Comparison of ENCODE assay signal across 1 cellular context in the genomic region with DNA sequence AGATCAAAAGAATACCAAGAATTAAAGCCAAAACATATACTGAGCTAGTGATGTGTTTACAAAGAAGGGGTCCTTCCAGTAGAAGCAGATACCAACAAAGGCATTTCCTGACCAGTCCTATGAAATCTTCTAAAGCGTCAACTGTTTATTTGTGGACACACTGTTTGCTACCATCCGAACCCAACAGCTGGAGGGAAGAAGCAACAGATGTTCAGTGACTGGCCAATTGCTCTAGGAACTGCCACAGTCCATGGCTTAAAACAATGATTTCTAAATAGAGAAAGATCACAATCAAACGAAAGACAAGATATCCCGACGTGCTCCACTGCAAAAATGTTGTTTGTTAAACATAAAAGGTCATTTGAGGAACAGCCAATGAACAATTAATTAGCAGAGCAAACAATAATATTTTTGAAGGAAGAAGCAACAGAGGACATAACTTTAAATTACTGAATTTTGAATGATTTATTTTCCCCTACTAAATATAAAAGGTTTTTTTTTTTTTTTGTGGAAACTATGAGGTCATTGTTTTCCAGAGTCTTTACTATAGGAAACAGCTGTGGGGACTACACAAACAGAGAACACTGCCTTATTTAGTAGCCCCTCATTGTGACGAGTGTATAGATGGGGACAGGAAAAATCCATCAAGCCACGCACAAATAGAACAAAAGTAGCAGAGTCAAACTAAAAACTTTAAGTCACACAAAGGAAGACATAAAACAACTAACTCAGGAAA.
A peak's percentile ranks its signal among the peaks of the same experiment; 100 is the strongest.
TF ChIP-seq lines count a peak whose summit lies in the region.

No MANE protein-coding gene starts in this region.

TF ChIP-seq in HEK293, 187 proteins besides CTCF, POLR2A, EP300 and RAD21 (continues in another document):
- peak; percentile 26; the same call in 1 of the 2 replicates for TF ChIP-seq ZBTB21 (tag by site-specific recombination; IDR thresholded peaks at IDR 0.05)
- no peak for TF ChIP-seq ZNF585B (tag by site-specific recombination; IDR thresholded peaks at IDR 0.05)
- no peak for TF ChIP-seq KLF16 (tag by site-specific recombination; IDR thresholded peaks at IDR 0.05)
- TF ChIP-seq, protein P1, sequence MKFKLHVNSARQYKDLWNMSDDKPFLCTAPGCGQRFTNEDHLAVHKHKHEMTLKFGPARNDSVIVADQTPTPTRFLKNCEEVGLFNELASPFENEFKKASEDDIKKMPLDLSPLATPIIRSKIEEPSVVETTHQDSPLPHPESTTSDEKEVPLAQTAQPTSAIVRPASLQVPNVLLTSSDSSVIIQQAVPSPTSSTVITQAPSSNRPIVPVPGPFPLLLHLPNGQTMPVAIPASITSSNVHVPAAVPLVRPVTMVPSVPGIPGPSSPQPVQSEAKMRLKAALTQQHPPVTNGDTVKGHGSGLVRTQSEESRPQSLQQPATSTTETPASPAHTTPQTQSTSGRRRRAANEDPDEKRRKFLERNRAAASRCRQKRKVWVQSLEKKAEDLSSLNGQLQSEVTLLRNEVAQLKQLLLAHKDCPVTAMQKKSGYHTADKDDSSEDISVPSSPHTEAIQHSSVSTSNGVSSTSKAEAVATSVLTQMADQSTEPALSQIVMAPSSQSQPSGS (tag by site-specific recombination; IDR thresholded peaks at IDR 0.05; ENCODE audit: low read depth): peak; percentile 92
- no peak for TF ChIP-seq ZNF776 (tag by site-specific recombination; IDR thresholded peaks at IDR 0.05; ENCODE audit: borderline replicate concordance)
- TF ChIP-seq, protein P2, sequence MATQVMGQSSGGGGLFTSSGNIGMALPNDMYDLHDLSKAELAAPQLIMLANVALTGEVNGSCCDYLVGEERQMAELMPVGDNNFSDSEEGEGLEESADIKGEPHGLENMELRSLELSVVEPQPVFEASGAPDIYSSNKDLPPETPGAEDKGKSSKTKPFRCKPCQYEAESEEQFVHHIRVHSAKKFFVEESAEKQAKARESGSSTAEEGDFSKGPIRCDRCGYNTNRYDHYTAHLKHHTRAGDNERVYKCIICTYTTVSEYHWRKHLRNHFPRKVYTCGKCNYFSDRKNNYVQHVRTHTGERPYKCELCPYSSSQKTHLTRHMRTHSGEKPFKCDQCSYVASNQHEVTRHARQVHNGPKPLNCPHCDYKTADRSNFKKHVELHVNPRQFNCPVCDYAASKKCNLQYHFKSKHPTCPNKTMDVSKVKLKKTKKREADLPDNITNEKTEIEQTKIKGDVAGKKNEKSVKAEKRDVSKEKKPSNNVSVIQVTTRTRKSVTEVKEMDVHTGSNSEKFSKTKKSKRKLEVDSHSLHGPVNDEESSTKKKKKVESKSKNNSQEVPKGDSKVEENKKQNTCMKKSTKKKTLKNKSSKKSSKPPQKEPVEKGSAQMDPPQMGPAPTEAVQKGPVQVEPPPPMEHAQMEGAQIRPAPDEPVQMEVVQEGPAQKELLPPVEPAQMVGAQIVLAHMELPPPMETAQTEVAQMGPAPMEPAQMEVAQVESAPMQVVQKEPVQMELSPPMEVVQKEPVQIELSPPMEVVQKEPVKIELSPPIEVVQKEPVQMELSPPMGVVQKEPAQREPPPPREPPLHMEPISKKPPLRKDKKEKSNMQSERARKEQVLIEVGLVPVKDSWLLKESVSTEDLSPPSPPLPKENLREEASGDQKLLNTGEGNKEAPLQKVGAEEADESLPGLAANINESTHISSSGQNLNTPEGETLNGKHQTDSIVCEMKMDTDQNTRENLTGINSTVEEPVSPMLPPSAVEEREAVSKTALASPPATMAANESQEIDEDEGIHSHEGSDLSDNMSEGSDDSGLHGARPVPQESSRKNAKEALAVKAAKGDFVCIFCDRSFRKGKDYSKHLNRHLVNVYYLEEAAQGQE (tag by site-specific recombination; IDR thresholded peaks at IDR 0.05): no peak
- TF ChIP-seq, protein P3, sequence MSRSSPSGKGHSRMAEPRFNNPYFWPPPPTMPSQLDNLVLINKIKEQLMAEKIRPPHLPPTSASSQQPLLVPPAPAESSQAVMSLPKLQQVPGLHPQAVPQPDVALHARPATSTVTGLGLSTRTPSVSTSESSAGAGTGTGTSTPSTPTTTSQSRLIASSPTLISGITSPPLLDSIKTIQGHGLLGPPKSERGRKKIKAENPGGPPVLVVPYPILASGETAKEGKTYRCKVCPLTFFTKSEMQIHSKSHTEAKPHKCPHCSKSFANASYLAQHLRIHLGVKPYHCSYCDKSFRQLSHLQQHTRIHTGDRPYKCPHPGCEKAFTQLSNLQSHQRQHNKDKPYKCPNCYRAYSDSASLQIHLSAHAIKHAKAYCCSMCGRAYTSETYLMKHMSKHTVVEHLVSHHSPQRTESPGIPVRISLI (tag by site-specific recombination; IDR thresholded peaks at IDR 0.05): peak; percentile 73
- no peak for TF ChIP-seq ZNF664 (tag by site-specific recombination; IDR thresholded peaks at IDR 0.05)
- 0 out of 2 replicates have a peak, but pooled peaks have one; percentile 17 for TF ChIP-seq ZEB2 (tag by site-specific recombination; IDR thresholded peaks at IDR 0.05)
- TF ChIP-seq ZNF629 (tag by site-specific recombination; IDR thresholded peaks at IDR 0.05): peak; percentile 68
- TF ChIP-seq ZNF2 (tag by site-specific recombination; IDR thresholded peaks at IDR 0.05): no peak
- TF ChIP-seq ZNF473 (tag by site-specific recombination; IDR thresholded peaks at IDR 0.05): no peak
- TF ChIP-seq, protein P4, sequence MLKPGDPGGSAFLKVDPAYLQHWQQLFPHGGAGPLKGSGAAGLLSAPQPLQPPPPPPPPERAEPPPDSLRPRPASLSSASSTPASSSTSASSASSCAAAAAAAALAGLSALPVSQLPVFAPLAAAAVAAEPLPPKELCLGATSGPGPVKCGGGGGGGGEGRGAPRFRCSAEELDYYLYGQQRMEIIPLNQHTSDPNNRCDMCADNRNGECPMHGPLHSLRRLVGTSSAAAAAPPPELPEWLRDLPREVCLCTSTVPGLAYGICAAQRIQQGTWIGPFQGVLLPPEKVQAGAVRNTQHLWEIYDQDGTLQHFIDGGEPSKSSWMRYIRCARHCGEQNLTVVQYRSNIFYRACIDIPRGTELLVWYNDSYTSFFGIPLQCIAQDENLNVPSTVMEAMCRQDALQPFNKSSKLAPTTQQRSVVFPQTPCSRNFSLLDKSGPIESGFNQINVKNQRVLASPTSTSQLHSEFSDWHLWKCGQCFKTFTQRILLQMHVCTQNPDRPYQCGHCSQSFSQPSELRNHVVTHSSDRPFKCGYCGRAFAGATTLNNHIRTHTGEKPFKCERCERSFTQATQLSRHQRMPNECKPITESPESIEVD (tag by site-specific recombination; IDR thresholded peaks at IDR 0.05): peak; percentile 73
- no peak for TF ChIP-seq SP3 (tag by site-specific recombination; IDR thresholded peaks at IDR 0.05)
- TF ChIP-seq ZNF175 (tag by site-specific recombination; IDR thresholded peaks at IDR 0.05): no peak
- TF ChIP-seq ZNF121 (tag by site-specific recombination; IDR thresholded peaks at IDR 0.05): no peak
- no peak for TF ChIP-seq ZSCAN16 (tag by site-specific recombination; IDR thresholded peaks at IDR 0.05)
- no peak for TF ChIP-seq ZNF354C (tag by site-specific recombination; IDR thresholded peaks at IDR 0.05; ENCODE audit: borderline replicate concordance, low read depth)
- TF ChIP-seq GLI4 (tag by site-specific recombination; IDR thresholded peaks at IDR 0.05): no peak
- peak; percentile 28; the same call in 1 of the 2 replicates for TF ChIP-seq ZNF24 (tag by site-specific recombination; IDR thresholded peaks at IDR 0.05)
- TF ChIP-seq ZNF366 (tag by site-specific recombination; conservative IDR thresholded peaks at IDR 0.05): no peak
- TF ChIP-seq ZNF529 (tag by site-specific recombination; IDR thresholded peaks at IDR 0.05; ENCODE audit: insufficient replicate concordance): no peak
- TF ChIP-seq, protein P5, sequence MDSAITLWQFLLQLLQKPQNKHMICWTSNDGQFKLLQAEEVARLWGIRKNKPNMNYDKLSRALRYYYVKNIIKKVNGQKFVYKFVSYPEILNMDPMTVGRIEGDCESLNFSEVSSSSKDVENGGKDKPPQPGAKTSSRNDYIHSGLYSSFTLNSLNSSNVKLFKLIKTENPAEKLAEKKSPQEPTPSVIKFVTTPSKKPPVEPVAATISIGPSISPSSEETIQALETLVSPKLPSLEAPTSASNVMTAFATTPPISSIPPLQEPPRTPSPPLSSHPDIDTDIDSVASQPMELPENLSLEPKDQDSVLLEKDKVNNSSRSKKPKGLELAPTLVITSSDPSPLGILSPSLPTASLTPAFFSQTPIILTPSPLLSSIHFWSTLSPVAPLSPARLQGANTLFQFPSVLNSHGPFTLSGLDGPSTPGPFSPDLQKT (IDR thresholded peaks at IDR 0.05; ENCODE audit: borderline replicate concordance, low read depth, low read length): no peak
- TF ChIP-seq, protein P6, sequence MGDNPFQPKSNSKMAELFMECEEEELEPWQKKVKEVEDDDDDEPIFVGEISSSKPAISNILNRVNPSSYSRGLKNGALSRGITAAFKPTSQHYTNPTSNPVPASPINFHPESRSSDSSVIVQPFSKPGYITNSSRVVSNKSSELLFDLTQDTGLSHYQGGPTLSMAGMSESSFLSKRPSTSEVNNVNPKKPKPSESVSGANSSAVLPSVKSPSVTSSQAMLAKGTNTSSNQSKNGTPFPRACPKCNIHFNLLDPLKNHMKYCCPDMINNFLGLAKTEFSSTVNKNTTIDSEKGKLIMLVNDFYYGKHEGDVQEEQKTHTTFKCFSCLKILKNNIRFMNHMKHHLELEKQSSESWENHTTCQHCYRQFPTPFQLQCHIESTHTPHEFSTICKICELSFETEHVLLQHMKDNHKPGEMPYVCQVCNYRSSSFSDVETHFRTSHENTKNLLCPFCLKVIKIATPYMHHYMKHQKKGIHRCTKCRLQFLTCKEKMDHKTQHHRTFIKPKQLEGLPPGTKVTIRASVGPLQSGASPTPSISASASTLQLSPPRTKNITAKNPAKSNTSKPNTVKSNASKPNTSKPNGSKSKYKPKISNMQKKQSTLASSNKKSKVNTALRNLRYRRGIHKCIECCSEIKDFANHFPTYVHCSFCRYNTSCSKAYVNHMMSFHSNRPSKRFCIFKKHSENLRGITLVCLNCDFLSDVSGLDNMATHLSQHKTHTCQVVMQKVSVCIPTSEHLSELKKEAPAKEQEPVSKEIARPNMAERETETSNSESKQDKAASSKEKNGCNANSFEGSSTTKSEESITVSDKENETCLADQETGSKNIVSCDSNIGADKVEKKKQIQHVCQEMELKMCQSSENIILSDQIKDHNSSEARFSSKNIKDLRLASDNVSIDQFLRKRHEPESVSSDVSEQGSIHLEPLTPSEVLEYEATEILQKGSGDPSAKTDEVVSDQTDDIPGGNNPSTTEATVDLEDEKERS (tag by site-specific recombination; IDR thresholded peaks at IDR 0.05): no peak
- no peak for TF ChIP-seq ZSCAN30 (tag by site-specific recombination; IDR thresholded peaks at IDR 0.05)
- TF ChIP-seq, protein P7, sequence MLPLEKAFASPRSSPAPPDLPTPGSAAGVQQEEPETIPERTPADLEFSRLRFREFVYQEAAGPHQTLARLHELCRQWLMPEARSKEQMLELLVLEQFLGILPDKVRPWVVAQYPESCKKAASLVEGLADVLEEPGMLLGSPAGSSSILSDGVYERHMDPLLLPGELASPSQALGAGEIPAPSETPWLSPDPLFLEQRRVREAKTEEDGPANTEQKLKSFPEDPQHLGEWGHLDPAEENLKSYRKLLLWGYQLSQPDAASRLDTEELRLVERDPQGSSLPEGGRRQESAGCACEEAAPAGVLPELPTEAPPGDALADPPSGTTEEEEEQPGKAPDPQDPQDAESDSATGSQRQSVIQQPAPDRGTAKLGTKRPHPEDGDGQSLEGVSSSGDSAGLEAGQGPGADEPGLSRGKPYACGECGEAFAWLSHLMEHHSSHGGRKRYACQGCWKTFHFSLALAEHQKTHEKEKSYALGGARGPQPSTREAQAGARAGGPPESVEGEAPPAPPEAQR (tag by site-specific recombination; IDR thresholded peaks at IDR 0.05): no peak
- TF ChIP-seq SCRT2 (tag by site-specific recombination; IDR thresholded peaks at IDR 0.05): peak; percentile 68
- no peak for TF ChIP-seq ZNF19 (tag by site-specific recombination; IDR thresholded peaks at IDR 0.05; ENCODE audit: low read depth)
- no peak for TF ChIP-seq ZNF184 (tag by site-specific recombination; IDR thresholded peaks at IDR 0.05)
- no peak for TF ChIP-seq ZNF701 (tag by site-specific recombination; IDR thresholded peaks at IDR 0.05)
- no peak for TF ChIP-seq TRIM28 (IDR thresholded peaks at IDR 0.05; ENCODE audit: borderline replicate concordance, low read length)
- TF ChIP-seq ZNF677 (tag by site-specific recombination; IDR thresholded peaks at IDR 0.05): no peak
- no peak for TF ChIP-seq BCL11B (tag by site-specific recombination; IDR thresholded peaks at IDR 0.05; ENCODE audit: low read depth)
- TF ChIP-seq ZNF501 (tag by site-specific recombination; IDR thresholded peaks at IDR 0.05): no peak
- TF ChIP-seq IKZF3 (tag by site-specific recombination; IDR thresholded peaks at IDR 0.05): peak; percentile 53; the same call in 1 of the 2 replicates
- TF ChIP-seq, protein P8, sequence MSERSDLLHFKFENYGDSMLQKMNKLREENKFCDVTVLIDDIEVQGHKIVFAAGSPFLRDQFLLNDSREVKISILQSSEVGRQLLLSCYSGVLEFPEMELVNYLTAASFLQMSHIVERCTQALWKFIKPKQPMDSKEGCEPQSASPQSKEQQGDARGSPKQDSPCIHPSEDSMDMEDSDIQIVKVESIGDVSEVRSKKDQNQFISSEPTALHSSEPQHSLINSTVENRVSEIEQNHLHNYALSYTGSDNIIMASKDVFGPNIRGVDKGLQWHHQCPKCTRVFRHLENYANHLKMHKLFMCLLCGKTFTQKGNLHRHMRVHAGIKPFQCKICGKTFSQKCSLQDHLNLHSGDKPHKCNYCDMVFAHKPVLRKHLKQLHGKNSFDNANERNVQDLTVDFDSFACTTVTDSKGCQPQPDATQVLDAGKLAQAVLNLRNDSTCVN (tag by site-specific recombination; optimal IDR thresholded peaks at IDR 0.05): no peak
- TF ChIP-seq ZNF133 (tag by site-specific recombination; IDR thresholded peaks at IDR 0.05): no peak
- no peak for TF ChIP-seq ZNF274 (IDR thresholded peaks at IDR 0.05; ENCODE audit: low read length)
- TF ChIP-seq ZNF274 (tag by site-specific recombination; IDR thresholded peaks at IDR 0.05; ENCODE audit: borderline replicate concordance): no peak
- TF ChIP-seq, protein P9, sequence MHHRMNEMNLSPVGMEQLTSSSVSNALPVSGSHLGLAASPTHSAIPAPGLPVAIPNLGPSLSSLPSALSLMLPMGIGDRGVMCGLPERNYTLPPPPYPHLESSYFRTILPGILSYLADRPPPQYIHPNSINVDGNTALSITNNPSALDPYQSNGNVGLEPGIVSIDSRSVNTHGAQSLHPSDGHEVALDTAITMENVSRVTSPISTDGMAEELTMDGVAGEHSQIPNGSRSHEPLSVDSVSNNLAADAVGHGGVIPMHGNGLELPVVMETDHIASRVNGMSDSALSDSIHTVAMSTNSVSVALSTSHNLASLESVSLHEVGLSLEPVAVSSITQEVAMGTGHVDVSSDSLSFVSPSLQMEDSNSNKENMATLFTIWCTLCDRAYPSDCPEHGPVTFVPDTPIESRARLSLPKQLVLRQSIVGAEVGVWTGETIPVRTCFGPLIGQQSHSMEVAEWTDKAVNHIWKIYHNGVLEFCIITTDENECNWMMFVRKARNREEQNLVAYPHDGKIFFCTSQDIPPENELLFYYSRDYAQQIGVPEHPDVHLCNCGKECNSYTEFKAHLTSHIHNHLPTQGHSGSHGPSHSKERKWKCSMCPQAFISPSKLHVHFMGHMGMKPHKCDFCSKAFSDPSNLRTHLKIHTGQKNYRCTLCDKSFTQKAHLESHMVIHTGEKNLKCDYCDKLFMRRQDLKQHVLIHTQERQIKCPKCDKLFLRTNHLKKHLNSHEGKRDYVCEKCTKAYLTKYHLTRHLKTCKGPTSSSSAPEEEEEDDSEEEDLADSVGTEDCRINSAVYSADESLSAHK (tag by site-specific recombination; IDR thresholded peaks at IDR 0.05): no peak
- TF ChIP-seq ZNF544 (tag by site-specific recombination; IDR thresholded peaks at IDR 0.05): no peak
- no peak for TF ChIP-seq EGR2 (tag by site-specific recombination; IDR thresholded peaks at IDR 0.05; ENCODE audit: low read depth)
- 0 out of 2 replicates have a peak, but pooled peaks have one; percentile 6 for TF ChIP-seq GLI2 (tag by site-specific recombination; IDR thresholded peaks at IDR 0.05; ENCODE audit: borderline replicate concordance, low read depth)
